ENCODE assay signal across 11 cellular contexts in the genomic region with DNA sequence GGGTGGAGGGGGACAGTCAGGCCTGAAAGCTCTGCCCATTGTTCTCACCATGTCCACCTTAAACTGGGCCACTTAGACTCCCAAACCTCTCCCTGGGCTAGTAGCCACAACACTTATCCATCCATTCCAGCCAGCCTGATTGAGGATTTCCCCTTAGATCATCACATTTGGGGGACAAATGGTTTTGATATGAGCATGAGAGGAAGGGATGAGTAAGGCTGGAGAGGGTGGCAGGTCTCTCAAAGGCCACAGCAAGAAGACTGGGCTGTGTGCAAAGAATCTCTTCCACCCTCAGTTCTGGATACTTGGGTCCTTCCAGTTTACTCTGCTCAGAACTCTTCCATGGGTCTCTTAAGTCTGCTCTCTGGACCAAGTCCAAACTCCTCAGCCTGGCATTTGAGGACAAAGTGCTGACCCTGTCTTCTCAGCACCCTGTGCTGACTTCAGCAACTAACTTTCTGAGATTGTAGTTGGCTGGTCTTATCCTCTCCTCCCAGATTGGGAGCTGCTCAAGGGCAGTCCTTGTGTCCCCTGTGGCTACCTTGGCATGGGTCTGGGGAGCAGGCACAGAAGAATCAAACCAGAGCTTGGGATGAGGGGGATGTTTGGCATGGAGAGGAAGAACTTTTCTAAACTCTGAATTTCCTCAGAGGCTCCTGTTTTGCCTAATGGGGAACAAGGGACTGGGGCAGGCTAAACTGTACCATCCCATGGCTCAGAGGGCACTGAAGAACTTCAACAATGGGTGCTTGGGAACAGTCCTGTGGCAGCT. TPM values are rescaled to one million over a fixed set of nuclear protein-coding genes. Genes with fewer than 3 reads are reported as not detected.
DNase-seq lines count a peak whose midpoint lies in the region; ATAC-seq and TF ChIP-seq lines count a peak whose summit lies in the region.
"Had no signal": no experiment of that assay in that cellular context is flagged by ENCODE, and none has a peak within 500 bp of the region (broad histone marks: within the 10 kb centered on the region; RNA-seq: fewer than 3 reads in every experiment).

No MANE protein-coding gene starts in this region.

- H3K27me3 ChIP-seq in esophagus muscularis mucosa = no peaks in the 10 kb centered on the region

- H3K27ac ChIP-seq in esophagus muscularis mucosa (replicated peaks in 1 of 4) (peak overlapping the region; percentile 3 to 99 (median 64)), skin epidermis (peak overlapping the region in 17 of 21 experiments; percentile 14 to 98 (median 91))

- H3K4me3 ChIP-seq in esophagus muscularis mucosa = no peak overlapping the region
- H3K4me3 ChIP-seq in skin epidermis = no peak overlapping the region

- no peak for ATAC-seq in HG02885 (IDR thresholded peaks at IDR 0.05; ENCODE audit: poor library complexity, unreplicated experiment)

- H3K36me3 ChIP-seq in esophagus muscularis mucosa = peaks cover 6 to 23% (median 15%) of the 10 kb centered on the region in 4 donors

- no peak for TF ChIP-seq EP300 in esophagus muscularis mucosa (IDR thresholded peaks at IDR 0.05)

- H3K4me1 ChIP-seq in esophagus muscularis mucosa = peaks cover 42 to 69% (median 67%) of the 10 kb centered on the region in 4 donors

- H3K9me3 ChIP-seq in esophagus muscularis mucosa = no peaks in the 10 kb centered on the region
- H3K9me3 ChIP-seq: SK-N-SH had no signal

- intact Hi-C loops in esophagus muscularis mucosa (cut with DNase I) = no loop called here

- TF ChIP-seq POLR2A in esophagus muscularis mucosa (IDR thresholded peaks at IDR 0.05; ENCODE audit: low read depth) = no peak

- DNase-seq in EH (ENCODE audit: low read depth) (peak; percentile 19), RPMI8226 (peak; percentile 94), esophagus muscularis mucosa (ENCODE audit: extremely low spot score) (peak; percentile 79), GF-D8 (lab: John Stamatoyannopoulos, UW) (no peak), NCI-H2171 treated with DMSO at 0.1 percent for 48 hours (lab: John Stamatoyannopoulos, UW) (no peak)
- DNase-seq: central memory CD4-positive, alpha-beta T cell; NCI-H510A treated with DMSO at 0.1 percent for 48 hours; retina; SK-N-SH had no signal

- TF ChIP-seq CTCF in esophagus muscularis mucosa (IDR thresholded peaks at IDR 0.05) = no peak

RNA-seq across cellular contexts. Expression of gene NFATC3, which starts 3.2 kb away (rescaled TPM):
- total RNA-seq in esophagus muscularis mucosa = 10 to 100 TPM; 44.6 to 56.8 (median 50.8) TPM

RNA-seq across cellular contexts. Expression of gene DUS2, which starts 58.9 kb away (rescaled TPM):
- total RNA-seq in esophagus muscularis mucosa = 10 to 100 TPM in 1 of 4 donors, 1 to 10 TPM in 3; 8.4 to 12.5 (median 9.7) TPM

RNA-seq across cellular contexts. Expression of gene DDX28, which starts 59.0 kb away (rescaled TPM):
- total RNA-seq in esophagus muscularis mucosa = 10 to 100 TPM in 1 of 4 donors, 1 to 10 TPM in 3; 5.0 to 10.1 (median 8.4) TPM

Comparison
In these comparisons a context has a peak if more than half of its experiments do, and no peak if none do; other contexts are left out.
1. DNase-seq: peak in EH (single experiment), RPMI8226 (single experiment) and esophagus muscularis mucosa (single experiment); none in GF-D8 (single experiment) and NCI-H2171 treated with DMSO at 0.1 percent for 48 hours (single experiment).